ENCODE assay signal across 22 cellular contexts in genomic region chr18:63889641-63890040, GRCh38. TPM values are rescaled to one million over a fixed set of nuclear protein-coding genes. Genes with fewer than 3 reads are reported as not detected.
"Had no signal": no experiment of that assay in that cellular context is flagged by ENCODE, and none has a peak within 500 bp of the region (broad histone marks: within the 10 kb centered on the region; RNA-seq: fewer than 3 reads in every experiment).

No MANE protein-coding gene starts in this region.

- H3K27me3 ChIP-seq: brain microvascular endothelial cell, esophagus muscularis mucosa, tibial nerve had no signal

- H3K36me3 ChIP-seq: brain microvascular endothelial cell, esophagus muscularis mucosa, prostate gland, spleen, tibial nerve had no signal

- ATAC-seq: left cardiac atrium; mucosa of descending colon; natural killer cell; sciatic nerve; stimulated activated memory B cell treated with anti-CD40 and anti-IgM and Interleukin-4, amounts not matched to agents 10 μg/mL and 1 μg/mL and 100 μg/mL, for 72 hours had no signal

- H3K9me3 ChIP-seq: esophagus muscularis mucosa, mucosa of descending colon, prostate gland, spleen, tibial nerve had no signal

- H3K27ac ChIP-seq: brain microvascular endothelial cell, esophagus muscularis mucosa, prostate gland, tibial nerve had no signal

- H3K4me3 ChIP-seq: esophagus muscularis mucosa, mucosa of descending colon, prostate gland, spleen, tibial nerve had no signal

- DNase-seq: activated CD4-positive, alpha-beta T cell treated with anti-CD3 and anti-CD28 coated beads, Interleukin-2, amount 10 ng/mL, durations not matched to agents 7 days and 5 days; activated CD4-positive, CD25-positive, alpha-beta regulatory T cell; activated naive CD4-positive, alpha-beta T cell treated with anti-CD3 and anti-CD28 coated beads, Interleukin-2, amount 50 U/mL, for 16 hours; brain microvascular endothelial cell; endodermal cell; foreskin fibroblast; immature natural killer cell; left cardiac atrium; mucosa of descending colon; natural killer cell; nucleus accumbens; spleen; stimulated activated CD4-positive, alpha-beta T cell treated with anti-CD3 and anti-CD28 coated beads, Interleukin-1b, Interleukin-23, amount 100 ng/mL, for 48 hours had no signal

- H3K4me1 ChIP-seq: esophagus muscularis mucosa, prostate gland, tibial nerve had no signal

RNA-seq across cellular contexts. Expression of gene SERPINB2, which starts 2.1 kb away (rescaled TPM):
- total RNA-seq: activated CD4-positive, alpha-beta T cell treated with anti-CD3 and anti-CD28 coated beads, Interleukin-2, amount 10 ng/mL, durations not matched to agents 7 days and 5 days; activated CD8-positive, alpha-beta memory T cell treated with anti-CD3 and anti-CD28 coated beads for 36 hours; activated T-helper 2 cell treated with anti-CD3 and anti-CD28 coated beads, Interferon-gamma antibody, Interleukin-2, Interleukin-4, amounts not matched to agents 10 μg/mL and 5 μg/mL and 100 μg/mL, durations not matched to agents 14 hours and 24 hours and 36 hours; endodermal cell; mucosa of descending colon; tibial nerve had no signal

RNA-seq across cellular contexts. Expression of gene SERPINB10, which starts 18.1 kb away (rescaled TPM):
- total RNA-seq: activated CD4-positive, alpha-beta T cell treated with anti-CD3 and anti-CD28 coated beads, Interleukin-2, amount 10 ng/mL, durations not matched to agents 7 days and 5 days; activated CD8-positive, alpha-beta memory T cell treated with anti-CD3 and anti-CD28 coated beads for 36 hours; activated T-helper 2 cell treated with anti-CD3 and anti-CD28 coated beads, Interferon-gamma antibody, Interleukin-2, Interleukin-4, amounts not matched to agents 10 μg/mL and 5 μg/mL and 100 μg/mL, durations not matched to agents 14 hours and 24 hours and 36 hours; endodermal cell; left cardiac atrium; lung microvascular endothelial cell; mucosa of descending colon; sciatic nerve; subcutaneous adipose tissue had no signal

RNA-seq across cellular contexts. Expression of gene HMSD, which starts 59.5 kb away (rescaled TPM):
- total RNA-seq: esophagus muscularis mucosa, lung microvascular endothelial cell, natural killer cell, prostate gland, subcutaneous adipose tissue had no signal
